ENCODE assay signal across 1 cellular context in genomic region chr16:1550696-1551095, GRCh38.
TF ChIP-seq lines count a peak whose summit lies in the region.

No MANE protein-coding gene starts in this region.

TF ChIP-seq in GM23338, 12 proteins besides CTCF, POLR2A, EP300 and RAD21:
- TF ChIP-seq ZNF462 (CRISPR knock-in tag; IDR thresholded peaks at IDR 0.05) (no peak), STAT1 (IDR thresholded peaks at IDR 0.05; ENCODE audit: unreplicated experiment) (no peak), EZH2phosphoT487 (IDR thresholded peaks at IDR 0.05; ENCODE audit: unreplicated experiment) (no peak), JUNB (IDR thresholded peaks at IDR 0.05; ENCODE audit: unreplicated experiment) (no peak), ZNF331 (CRISPR knock-in tag; IDR thresholded peaks at IDR 0.05; ENCODE audit: low read depth) (no peak), ZNF114 (CRISPR knock-in tag; IDR thresholded peaks at IDR 0.05) (no peak), EZH2 (IDR thresholded peaks at IDR 0.05; ENCODE audit: low read depth, unreplicated experiment) (no peak), NANOG (IDR thresholded peaks at IDR 0.05; ENCODE audit: borderline replicate concordance) (no peak), CREB1 (CRISPR knock-in tag; IDR thresholded peaks at IDR 0.05; ENCODE audit: low read depth) (no peak), REST (IDR thresholded peaks at IDR 0.05; ENCODE audit: unreplicated experiment) (no peak), POLR2AphosphoS5 (IDR thresholded peaks at IDR 0.05; ENCODE audit: low read depth) (no peak)
- TF ChIP-seq, protein P1, sequence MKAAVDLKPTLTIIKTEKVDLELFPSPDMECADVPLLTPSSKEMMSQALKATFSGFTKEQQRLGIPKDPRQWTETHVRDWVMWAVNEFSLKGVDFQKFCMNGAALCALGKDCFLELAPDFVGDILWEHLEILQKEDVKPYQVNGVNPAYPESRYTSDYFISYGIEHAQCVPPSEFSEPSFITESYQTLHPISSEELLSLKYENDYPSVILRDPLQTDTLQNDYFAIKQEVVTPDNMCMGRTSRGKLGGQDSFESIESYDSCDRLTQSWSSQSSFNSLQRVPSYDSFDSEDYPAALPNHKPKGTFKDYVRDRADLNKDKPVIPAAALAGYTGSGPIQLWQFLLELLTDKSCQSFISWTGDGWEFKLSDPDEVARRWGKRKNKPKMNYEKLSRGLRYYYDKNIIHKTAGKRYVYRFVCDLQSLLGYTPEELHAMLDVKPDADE (IDR thresholded peaks at IDR 0.05): no peak
TF ChIP-seq in GM23338: peak in this region for 0.
